27 cellular contexts compared by ENCODE assay signal in genomic region chr9:20031836-20032235, GRCh38.
"Had no signal": no experiment of that assay in that cellular context is flagged by ENCODE, and none has a peak within 500 bp of the region (broad histone marks: within the 10 kb centered on the region; RNA-seq: fewer than 3 reads in every experiment).

No MANE protein-coding gene starts in this region.

- ATAC-seq: lower lobe of right lung; mucosa of descending colon; natural killer cell treated with Interleukin-12 subunit alpha and Interleukin-12 subunit beta and Interleukin-15 and Interleukin-18, amount 100 ng/mL, for 72 hours; stimulated activated effector memory CD8-positive, alpha-beta T cell treated with anti-CD3 and anti-CD28 coated beads, Interleukin-12 subunit alpha, Interleukin-12 subunit beta, amount 100 ng/mL, for 72 hours; T-helper 17 cell had no signal

- H3K4me3 ChIP-seq: breast epithelium, lower lobe of right lung, mucosa of descending colon, skin epidermis, thyroid gland, upper lobe of left lung, vagina had no signal

- H3K36me3 ChIP-seq: breast epithelium, lower lobe of right lung, thyroid gland, upper lobe of left lung, vagina had no signal

- H3K9me3 ChIP-seq: breast epithelium, lower lobe of right lung, mucosa of descending colon, thyroid gland, upper lobe of left lung, vagina had no signal

- H3K27ac ChIP-seq: lower lobe of right lung, thyroid gland, upper lobe of left lung, vagina had no signal

- H3K27me3 ChIP-seq: breast epithelium, thyroid gland, upper lobe of left lung, vagina had no signal

- DNase-seq: activated CD4-positive, alpha-beta memory T cell treated with anti-CD3 and anti-CD28 coated beads for 36 hours; activated CD4-positive, alpha-beta T cell treated with anti-CD3 and anti-CD28 coated beads, Interleukin-2, amount 10 ng/mL, durations not matched to agents 24 days and 14 days; activated CD4-positive, CD25-positive, alpha-beta regulatory T cell treated with anti-CD3 and anti-CD28 coated beads, Interleukin-2, amount 50 U/mL, for 72 hours; activated CD8-positive, alpha-beta memory T cell treated with anti-CD3 and anti-CD28 coated beads, Interleukin-2, amount 50 U/mL, for 4 hours; activated gamma-delta T cell; activated naive CD4-positive, alpha-beta T cell treated with anti-CD3 and anti-CD28 coated beads, Interleukin-2, amount 10 ng/mL, durations not matched to agents 7 days and 5 days; activated naive CD8-positive, alpha-beta T cell treated with anti-CD3 and anti-CD28 coated beads, Interleukin-2, amount 10 ng/mL, durations not matched to agents 7 days and 5 days; activated T-cell treated with anti-CD3 and anti-CD28 coated beads, Interleukin-2, amount 50 U/mL, for 1 hour; amniotic stem cell; effector CD8-positive, alpha-beta T cell; glutamatergic neuron; hippocampal formation; lower lobe of right lung; mesendoderm; mucosa of descending colon; stimulated activated CD4-positive, alpha-beta T cell treated with anti-CD3 and anti-CD28 coated beads, Interleukin-12 subunit alpha, Interleukin-12 subunit beta, amount 100 ng/mL, for 4 hours; stimulated activated CD4-positive, alpha-beta T cell treated with anti-CD3 and anti-CD28 coated beads, Interleukin-4, amount 100 ng/mL, for 1 hour; substantia nigra; T-helper 17 cell; T1000; thyroid gland; upper lobe of left lung had no signal

- H3K4me1 ChIP-seq: breast epithelium, lower lobe of right lung, thyroid gland, upper lobe of left lung, vagina had no signal
